ENCODE assay signal across 24 cellular contexts in genomic region chr13:110256126-110256905, GRCh38. TPM values are rescaled to one million over a fixed set of nuclear protein-coding genes. Genes with fewer than 3 reads are reported as not detected.
DNase-seq lines count a peak whose midpoint lies in the region; ATAC-seq and TF ChIP-seq lines count a peak whose summit lies in the region.
"Had no signal": no experiment of that assay in that cellular context is flagged by ENCODE, and none has a peak within 500 bp of the region (broad histone marks: within the 10 kb centered on the region; RNA-seq: fewer than 3 reads in every experiment).

No MANE protein-coding gene starts in this region.

- H3K4me3 ChIP-seq in HCT116 (replicated peaks in 1 of 2; ENCODE audit: low read depth in 1 of 2, low read length in 2 of 2) = no peak overlapping the region
- H3K4me3 ChIP-seq in duodenal mucosa (ENCODE audit: low read depth in 1 of 2, low read length in 2 of 2) = no peak overlapping the region
- H3K4me3 ChIP-seq in muscle layer of duodenum (ENCODE audit: low read depth in 1 of 2, low read length in 2 of 2) = no peak overlapping the region
- peak overlapping the region in 1 of 2 donors; percentile 8 for H3K4me3 ChIP-seq in stomach smooth muscle (ENCODE audit: low read length in 2 of 2)
- no peak overlapping the region for H3K4me3 ChIP-seq in ovary
- no peak overlapping the region for H3K4me3 ChIP-seq in foreskin fibroblast (ENCODE audit: low read depth in 1 of 2, low read length in 2 of 2)
- H3K4me3 ChIP-seq: BLaER1, lung had no signal

- intact Hi-C loops in HCT116 (cut with micrococcal nuclease) = no loop called here
- intact Hi-C loops in ovary (cut with DNase I) = loop anchor here in 2 of 4 donors (10.0 kb wide), 1 partner anchor 48 kb away; the partner anchor contains the start of genes COL4A1 (in 2 of the 2) and COL4A2 (in 2 of the 2)

- BruUV-seq in HCT116 (replicated peaks; lab: Mats Ljungman, UMichigan) = no TSS peak

- H3K9me3 ChIP-seq in HCT116 (ENCODE audit: control insufficient read depth in 1 of 2, insufficient read depth in 1 of 2, low read depth in 1 of 2, low read length in 2 of 2) = no peaks in the 10 kb centered on the region
- no peaks in the 10 kb centered on the region for H3K9me3 ChIP-seq in duodenal mucosa (ENCODE audit: control insufficient read depth in 1 of 2, low read length in 2 of 2)
- H3K9me3 ChIP-seq in muscle layer of duodenum (ENCODE audit: control insufficient read depth in 1 of 2, low read length in 2 of 2) = no peaks in the 10 kb centered on the region
- no peaks in the 10 kb centered on the region for H3K9me3 ChIP-seq in stomach smooth muscle (ENCODE audit: control insufficient read depth in 2 of 2, low read length in 2 of 2)
- no peaks in the 10 kb centered on the region for H3K9me3 ChIP-seq in ovary

- peak overlapping the region; percentile 61 for H2AFZ ChIP-seq in HCT116 (ENCODE audit: low read depth, low read length, poor library complexity, severe bottlenecking)

- H3K27ac ChIP-seq in HCT116 (ENCODE audit: low read depth, low read length) (no peak overlapping the region), duodenal mucosa (ENCODE audit: low read depth, low read length) (peak overlapping the region; percentile 39), muscle layer of duodenum (ENCODE audit: low read length) (peak overlapping the region; percentile 34), stomach smooth muscle (ENCODE audit: low read length) (peak overlapping the region; percentile 73), ovary (no peak overlapping the region)
- H3K27ac ChIP-seq: BLaER1, foreskin keratinocyte had no signal

- H3K9ac ChIP-seq in HCT116 (ENCODE audit: low read length) = no peak overlapping the region
- no peak overlapping the region for H3K9ac ChIP-seq in duodenal mucosa (ENCODE audit: low read depth in 1 of 2, low read length in 2 of 2)
- H3K9ac ChIP-seq in stomach smooth muscle (ENCODE audit: low read length in 2 of 2) = peak overlapping the region in 1 of 2 donors; percentile 31
- H3K9ac ChIP-seq: BLaER1 had no signal

- H3K36me3 ChIP-seq in HCT116 (ENCODE audit: control insufficient read depth in 1 of 2, insufficient read depth in 2 of 2, low read length in 2 of 2) (no peaks in the 10 kb centered on the region), duodenal mucosa (ENCODE audit: control insufficient read depth in 1 of 2, insufficient read depth in 2 of 2, low read length in 2 of 2) (no peaks in the 10 kb centered on the region), muscle layer of duodenum (ENCODE audit: control insufficient read depth in 1 of 2, insufficient read depth in 2 of 2, low read length in 2 of 2) (no peaks in the 10 kb centered on the region), stomach smooth muscle (ENCODE audit: control insufficient read depth in 2 of 2, insufficient read depth in 2 of 2, low read length in 2 of 2) (no peaks in the 10 kb centered on the region), ovary (no peaks in the 10 kb centered on the region)
- H3K36me3 ChIP-seq: BLaER1 had no signal

- H3K79me2 ChIP-seq in HCT116 (ENCODE audit: insufficient read depth, low read length) = no peaks in the 10 kb centered on the region

- RAD21 ChIA-PET in HCT116 (lab: Charles Lee; ENCODE audit: low non-redundant PET in 1 of 2, low total read pairs in 2 of 2, uncharacterized antibody in 2 of 2, unreplicated experiment in 2 of 2) = no interaction called here

- 57 to 69% (median 64%) methylated on average over 18 of the region's 18 CpGs for WGBS in ovary, 3 donors

- CTCF ChIA-PET in HCT116 (lab: Charles Lee) = no interaction called here

- DNase-seq in HCT116 (ENCODE audit: low read depth, low spot score) (no peak), NOMO-1 treated with dmso at 0.1 percent for 144 hours (lab: John Stamatoyannopoulos, UW; ENCODE audit: unreplicated experiment) (no peak), ovary (no peak), foreskin fibroblast (no peak), NCI-H69 (lab: John Stamatoyannopoulos, UW) (no peak)
- DNase-seq: ACHN; activated CD8-positive, alpha-beta T cell treated with anti-CD3 and anti-CD28 coated beads, Interleukin-2, amount 10 ng/mL, durations not matched to agents 7 days and 5 days; activated T-cell treated with anti-CD3 and anti-CD28 coated beads, Interleukin-2, amount 50 U/mL, for 24 hours; dermis blood vessel endothelial cell; foreskin keratinocyte; hypothalamus; naive B cell; NCI-H1048; NCI-H187; NCI-H774; Right ventricle myocardium superior; stimulated activated CD4-positive, alpha-beta T cell treated with anti-CD3 and anti-CD28 coated beads, Interleukin-2, amount 100 ng/mL, for 24 hours; stimulated activated naive CD4-positive, alpha-beta T cell treated with Interleukin-2 at 50 U/mL for 16 hours had no signal

- TF ChIP-seq EP300 in ovary (IDR thresholded peaks at IDR 0.05) = no peak

- no peaks in the 10 kb centered on the region for H3K9me2 ChIP-seq in HCT116 (ENCODE audit: insufficient read depth)

- ATAC-seq in HCT116 = no peak
- ATAC-seq: activated CD4-positive, CD25-positive, alpha-beta regulatory T cell treated with anti-CD3 and anti-CD28 coated beads, Interleukin-2, amount 50 U/mL, for 24 hours; activated CD8-positive, alpha-beta T cell treated with anti-CD3 and anti-CD28 coated beads, Interleukin-2, amount 10 ng/mL, durations not matched to agents 7 days and 5 days; foreskin keratinocyte had no signal

- no peak for TF ChIP-seq RAD21 in HCT116 (IDR thresholded peaks at IDR 0.05; ENCODE audit: low read depth)

- TF ChIP-seq POLR2A in HCT116 (IDR thresholded peaks at IDR 0.05; ENCODE audit: borderline replicate concordance, extremely low read depth, insufficient read depth, insufficient read length) (no peak), ovary (IDR thresholded peaks at IDR 0.05) (no peak)

- no peaks in the 10 kb centered on the region for H4K20me1 ChIP-seq in HCT116 (ENCODE audit: insufficient read depth)
- H4K20me1 ChIP-seq: BLaER1 had no signal

- no peaks in the 10 kb centered on the region for H3K27me3 ChIP-seq in HCT116 (ENCODE audit: insufficient read depth, low read length)
- H3K27me3 ChIP-seq in duodenal mucosa (ENCODE audit: control insufficient read depth in 1 of 2, insufficient read depth in 2 of 2, low read length in 2 of 2) = no peaks in the 10 kb centered on the region
- H3K27me3 ChIP-seq in muscle layer of duodenum (ENCODE audit: low read depth, low read length) = no peaks in the 10 kb centered on the region
- H3K27me3 ChIP-seq in stomach smooth muscle (ENCODE audit: control insufficient read depth in 1 of 2, insufficient read depth in 2 of 2, low read length in 2 of 2) = no peaks in the 10 kb centered on the region
- H3K27me3 ChIP-seq in ovary = no peaks in the 10 kb centered on the region
- H3K27me3 ChIP-seq: BLaER1, foreskin keratinocyte had no signal

- no peak for TF ChIP-seq CTCF in HCT116 (IDR thresholded peaks at IDR 0.05 in 2 of 3, conservative IDR thresholded peaks at IDR 0.05 in 1 of 3; ENCODE audit: borderline replicate concordance in 1 of 3, insufficient read depth in 1 of 3, low read depth in 2 of 3, low read length in 2 of 3)
- TF ChIP-seq CTCF in ovary (IDR thresholded peaks at IDR 0.05) = no peak
- TF ChIP-seq CTCF in foreskin fibroblast (IDR thresholded peaks at IDR 0.05; ENCODE audit: low read depth, low read length) = no peak

- POLR2A ChIA-PET in HCT116 (lab: Charles Lee) = no interaction called here

- peak overlapping the region; percentile 25; the same call in 1 of the 2 replicates for H3K4me2 ChIP-seq in HCT116 (ENCODE audit: low read length)
- H3K4me2 ChIP-seq: BLaER1 had no signal

- H3K4me1 ChIP-seq in HCT116 (ENCODE audit: control insufficient read depth in 1 of 2, insufficient read depth in 2 of 2, low read length in 2 of 2) (peaks cover 0 to 7% of the 10 kb centered on the region in 2 experiments; a peak in 2 of 4 replicates), duodenal mucosa (ENCODE audit: control insufficient read depth in 1 of 2, insufficient read depth in 2 of 2, low read length in 2 of 2) (peaks cover 5 to 7% of the 10 kb centered on the region in 2 donors), muscle layer of duodenum (ENCODE audit: control insufficient read depth in 1 of 2, insufficient read depth in 2 of 2, low read length in 2 of 2) (peaks cover 3 to 22% of the 10 kb centered on the region in 2 donors), stomach smooth muscle (ENCODE audit: control insufficient read depth, insufficient read depth, low read length) (peaks cover 34% of the 10 kb centered on the region), ovary (ENCODE audit: insufficient read depth) (peaks cover 17% of the 10 kb centered on the region)

TF ChIP-seq in HCT116, 20 proteins besides CTCF, POLR2A, EP300 and RAD21 (continues in another document):
- TF ChIP-seq, protein P1, sequence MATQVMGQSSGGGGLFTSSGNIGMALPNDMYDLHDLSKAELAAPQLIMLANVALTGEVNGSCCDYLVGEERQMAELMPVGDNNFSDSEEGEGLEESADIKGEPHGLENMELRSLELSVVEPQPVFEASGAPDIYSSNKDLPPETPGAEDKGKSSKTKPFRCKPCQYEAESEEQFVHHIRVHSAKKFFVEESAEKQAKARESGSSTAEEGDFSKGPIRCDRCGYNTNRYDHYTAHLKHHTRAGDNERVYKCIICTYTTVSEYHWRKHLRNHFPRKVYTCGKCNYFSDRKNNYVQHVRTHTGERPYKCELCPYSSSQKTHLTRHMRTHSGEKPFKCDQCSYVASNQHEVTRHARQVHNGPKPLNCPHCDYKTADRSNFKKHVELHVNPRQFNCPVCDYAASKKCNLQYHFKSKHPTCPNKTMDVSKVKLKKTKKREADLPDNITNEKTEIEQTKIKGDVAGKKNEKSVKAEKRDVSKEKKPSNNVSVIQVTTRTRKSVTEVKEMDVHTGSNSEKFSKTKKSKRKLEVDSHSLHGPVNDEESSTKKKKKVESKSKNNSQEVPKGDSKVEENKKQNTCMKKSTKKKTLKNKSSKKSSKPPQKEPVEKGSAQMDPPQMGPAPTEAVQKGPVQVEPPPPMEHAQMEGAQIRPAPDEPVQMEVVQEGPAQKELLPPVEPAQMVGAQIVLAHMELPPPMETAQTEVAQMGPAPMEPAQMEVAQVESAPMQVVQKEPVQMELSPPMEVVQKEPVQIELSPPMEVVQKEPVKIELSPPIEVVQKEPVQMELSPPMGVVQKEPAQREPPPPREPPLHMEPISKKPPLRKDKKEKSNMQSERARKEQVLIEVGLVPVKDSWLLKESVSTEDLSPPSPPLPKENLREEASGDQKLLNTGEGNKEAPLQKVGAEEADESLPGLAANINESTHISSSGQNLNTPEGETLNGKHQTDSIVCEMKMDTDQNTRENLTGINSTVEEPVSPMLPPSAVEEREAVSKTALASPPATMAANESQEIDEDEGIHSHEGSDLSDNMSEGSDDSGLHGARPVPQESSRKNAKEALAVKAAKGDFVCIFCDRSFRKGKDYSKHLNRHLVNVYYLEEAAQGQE (IDR thresholded peaks at IDR 0.05; ENCODE audit: low read depth) = no peak
- TF ChIP-seq CBX3 (IDR thresholded peaks at IDR 0.05; ENCODE audit: low read depth) (no peak), SP1 (IDR thresholded peaks at IDR 0.05; ENCODE audit: low read depth) (no peak)

RNA-seq across cellular contexts. Expression of gene COL4A1, which starts 50.6 kb away (rescaled TPM):
- 0.57 TPM for total RNA-seq in HCT116 (2021; ENCODE audit: unreplicated experiment)
- polyA plus RNA-seq in HCT116 (2012) = 0.04 TPM in 1 of 2 replicates, not detected in the other
- total RNA-seq in ovary = 100 to 1,000 TPM in 3 of 7 donors, 10 to 100 TPM in 4; 42.3 to 106 (median 73.2) TPM
- 100 to 1,000 TPM in 1 of 2 donors, 10 to 100 TPM in 1; 87.5 to 421 TPM for polyA plus RNA-seq in ovary
- total RNA-seq: activated CD8-positive, alpha-beta T cell treated with anti-CD3 and anti-CD28 coated beads, Interleukin-2, amount 10 ng/mL, durations not matched to agents 7 days and 5 days had no signal

RNA-seq across cellular contexts. Expression of gene COL4A2, which starts 50.8 kb away (rescaled TPM):
- 1.6 TPM for total RNA-seq in HCT116 (2021; ENCODE audit: unreplicated experiment)
- 0.12 TPM in 1 of 2 replicates, not detected in the other for polyA plus RNA-seq in HCT116 (2012)
- total RNA-seq in ovary = 100 to 1,000 TPM in 5 of 7 donors, 10 to 100 TPM in 2; 59.5 to 171 (median 120) TPM
- polyA plus RNA-seq in ovary = 100 to 1,000 TPM; 136 to 164 TPM
- total RNA-seq: activated CD8-positive, alpha-beta T cell treated with anti-CD3 and anti-CD28 coated beads, Interleukin-2, amount 10 ng/mL, durations not matched to agents 7 days and 5 days had no signal

Comparison
In these comparisons a context has a peak if more than half of its experiments do, and no peak if none do; other contexts are left out.
1. H3K27ac ChIP-seq: peak in duodenal mucosa (single experiment), muscle layer of duodenum (single experiment) and stomach smooth muscle (single experiment); none in HCT116 (single experiment) and ovary (0 of 2).
2. RNA of gene COL4A1, which starts 50.6 kb away (total RNA-seq): 42.3 to 106 TPM in ovary; 0.57 TPM in HCT116 (single experiment); every median in the first group is over 10 times any median in the second.
3. RNA of gene COL4A2, which starts 50.8 kb away (total RNA-seq): 59.5 to 171 TPM in ovary; 1.6 TPM in HCT116 (single experiment); every median in the first group is over 10 times any median in the second.